14 cellular contexts compared by ENCODE assay signal in genomic region chr3:156317457-156317856, GRCh38.
DNase-seq lines count a peak whose midpoint lies in the region; ATAC-seq, FAIRE-seq and TF ChIP-seq lines count a peak whose summit lies in the region.
"Had no signal": no experiment of that assay in that cellular context is flagged by ENCODE, and none has a peak within 500 bp of the region (broad histone marks: within the 10 kb centered on the region; RNA-seq: fewer than 3 reads in every experiment).

No MANE protein-coding gene starts in this region.

- no peaks in the 10 kb centered on the region for H3K27me3 ChIP-seq in HUES48 (ENCODE audit: control insufficient read depth, insufficient read depth, low read length)
- H3K27me3 ChIP-seq in left lung: no peaks in the 10 kb centered on the region
- H3K27me3 ChIP-seq: neutrophil had no signal

- no peak overlapping the region for H3K27ac Mint-ChIP-seq in chondrocyte (ENCODE audit: unreplicated experiment)
- H3K27ac Mint-ChIP-seq: activated naive CD4-positive, alpha-beta T cell treated with anti-CD3 and anti-CD28 coated beads, Interleukin-2, amount 10 ng/mL, durations not matched to agents 7 days and 5 days had no signal

- no peak overlapping the region for H3K4me3 Mint-ChIP-seq in chondrocyte (ENCODE audit: unreplicated experiment)
- H3K4me3 Mint-ChIP-seq: activated naive CD4-positive, alpha-beta T cell treated with anti-CD3 and anti-CD28 coated beads, Interleukin-2, amount 10 ng/mL, durations not matched to agents 7 days and 5 days had no signal

- in situ Hi-C loops in Caki2 (cut with HindIII; ENCODE audit: low pct_unique_long_range_greater_than_20kb, low sequenced_read_pairs): no loop called here

- H3K27me3 Mint-ChIP-seq in chondrocyte (ENCODE audit: low read depth): no peaks in the 10 kb centered on the region

- no peaks in the 10 kb centered on the region for H3K9me3 Mint-ChIP-seq in chondrocyte (ENCODE audit: low read depth)
- H3K9me3 Mint-ChIP-seq: activated naive CD4-positive, alpha-beta T cell treated with anti-CD3 and anti-CD28 coated beads, Interleukin-2, amount 10 ng/mL, durations not matched to agents 7 days and 5 days had no signal

- no peak for ATAC-seq in left lung

- DNase-seq in Caki2 (ENCODE audit: low read depth) (peak; percentile 30), amniotic epithelial cell (ENCODE audit: low read depth) (peak; percentile 44), OCI-M2 (lab: John Stamatoyannopoulos, UW; ENCODE audit: unreplicated experiment) (no peak), left lung (no peak), NCI-H1930 (lab: John Stamatoyannopoulos, UW) (no peak), chondrocyte (ENCODE audit: low spot score) (no peak)
- DNase-seq: activated naive CD4-positive, alpha-beta T cell treated with anti-CD3 and anti-CD28 coated beads, Interleukin-2, amount 10 ng/mL, durations not matched to agents 7 days and 5 days; effector memory CD4-positive, alpha-beta T cell; RPMI8226; stimulated activated CD4-positive, alpha-beta T cell treated with anti-CD3 and anti-CD28 coated beads, Interleukin-2, amount 100 ng/mL, for 48 hours had no signal

- peaks cover 4% of the 10 kb centered on the region for H3K4me1 Mint-ChIP-seq in chondrocyte (ENCODE audit: low read depth)
- H3K4me1 Mint-ChIP-seq: activated naive CD4-positive, alpha-beta T cell treated with anti-CD3 and anti-CD28 coated beads, Interleukin-2, amount 10 ng/mL, durations not matched to agents 7 days and 5 days had no signal

- FAIRE-seq in islet of Langerhans (lab: Jason Lieb, UNC): peak; percentile 84

- no peak overlapping the region; the same call in 1 of the 2 replicates for H3K9ac ChIP-seq in HUES48 (ENCODE audit: low read depth, low read length)

- H3K36me3 ChIP-seq in HUES48 (ENCODE audit: control insufficient read depth, insufficient read depth, low read length) (no peaks in the 10 kb centered on the region), left lung (no peaks in the 10 kb centered on the region)
- H3K36me3 ChIP-seq: HAP-1, neutrophil had no signal

- H3K36me3 Mint-ChIP-seq in chondrocyte (ENCODE audit: low read depth): no peaks in the 10 kb centered on the region
- H3K36me3 Mint-ChIP-seq: activated naive CD4-positive, alpha-beta T cell treated with anti-CD3 and anti-CD28 coated beads, Interleukin-2, amount 10 ng/mL, durations not matched to agents 7 days and 5 days had no signal

- H3K27ac ChIP-seq in HUES48 (ENCODE audit: low read depth, low read length) (peak overlapping the region; percentile 73), left lung (no peak overlapping the region)
- H3K27ac ChIP-seq: neutrophil had no signal

- H3K9me3 ChIP-seq in HUES48 (ENCODE audit: control insufficient read depth, insufficient read depth, low read length) (no peaks in the 10 kb centered on the region), left lung (no peaks in the 10 kb centered on the region)
- H3K9me3 ChIP-seq: HAP-1, neutrophil had no signal

- H3K4me1 ChIP-seq in HUES48 (ENCODE audit: control insufficient read depth, insufficient read depth, low read length) (peaks cover 11% of the 10 kb centered on the region), left lung (no peaks in the 10 kb centered on the region)
- H3K4me1 ChIP-seq: HAP-1 had no signal

- H3K4me3 ChIP-seq in HUES48 (ENCODE audit: low read depth, low read length) (no peak overlapping the region), left lung (no peak overlapping the region)
- H3K4me3 ChIP-seq: HAP-1 had no signal

- TF ChIP-seq CTCF in left lung (IDR thresholded peaks at IDR 0.05) (no peak), chondrocyte (IDR thresholded peaks at IDR 0.05) (no peak)

- intact Hi-C loops in left lung (cut with DNase I): no loop called here

Comparison
In these comparisons a context has a peak if more than half of its experiments do, and no peak if none do; other contexts are left out.
1. DNase-seq: peak in Caki2 (single experiment) and amniotic epithelial cell (single experiment); none in OCI-M2 (single experiment), left lung (0 of 2), NCI-H1930 (0 of 2) and chondrocyte (single experiment).